ENCODE assay signal across 19 cellular contexts in genomic region chr11:34536056-34536455, GRCh38.
"Had no signal": no experiment of that assay in that cellular context is flagged by ENCODE, and none has a peak within 500 bp of the region (broad histone marks: within the 10 kb centered on the region; RNA-seq: fewer than 3 reads in every experiment).

No MANE protein-coding gene starts in this region.

- DNase-seq: activated CD4-positive, alpha-beta memory T cell treated with anti-CD3 and anti-CD28 coated beads, Interleukin-2, amount 10 ng/mL, durations not matched to agents 7 days and 5 days; activated CD4-positive, alpha-beta T cell treated with anti-CD3 and anti-CD28 coated beads for 1 hour; activated CD4-positive, alpha-beta T cell treated with anti-CD3 and anti-CD28 coated beads, Interleukin-2, amount 10 ng/mL, durations not matched to agents 7 days and 5 days; activated CD8-positive, alpha-beta memory T cell treated with anti-CD3 and anti-CD28 coated beads, Interleukin-2, amount 50 U/mL, for 48 hours; activated gamma-delta T cell treated with Interleukin-2 at 50 U/mL for 16 hours; activated naive CD4-positive, alpha-beta T cell treated with anti-CD3 and anti-CD28 coated beads, Interleukin-2, amount 50 U/mL, for 16 hours; activated T-cell treated with anti-CD3 and anti-CD28 coated beads, Interleukin-2, amount 50 U/mL, for 24 hours; amniotic stem cell; caudate nucleus; cortex of kidney; head of caudate nucleus; hippocampal formation; left cardiac atrium; left ventricle myocardium superior; mucosa of descending colon; right lobe of liver; stimulated activated CD4-positive, alpha-beta T cell treated with anti-CD3 and anti-CD28 coated beads, Interleukin-2, amount 100 ng/mL, for 48 hours; stimulated activated naive CD4-positive, alpha-beta T cell treated with Interleukin-2 at 50 U/mL for 16 hours; T-helper 9 cell had no signal
